Comparison of ENCODE assay signal across 6 cellular contexts in the genomic region with DNA sequence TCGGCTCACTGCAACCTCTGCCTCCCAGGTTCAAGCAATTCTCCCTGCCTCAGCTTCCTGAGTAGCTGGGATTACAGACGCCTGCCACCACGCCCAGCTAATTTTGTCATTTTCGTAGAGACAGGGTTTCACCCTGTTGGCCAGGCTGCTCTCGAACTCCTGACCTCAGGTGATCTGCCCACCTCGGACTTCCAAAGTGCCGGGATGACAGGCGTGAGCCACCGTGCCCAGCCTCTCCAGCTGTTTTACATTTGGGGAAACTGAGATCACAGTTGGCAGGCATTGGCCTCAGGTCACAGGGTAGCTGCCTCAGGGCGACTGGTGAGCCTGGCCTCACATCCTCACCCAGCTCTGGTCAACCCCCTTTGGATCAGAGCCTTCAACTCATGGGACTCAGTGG. TPM values are rescaled to one million over a fixed set of nuclear protein-coding genes. Genes with fewer than 3 reads are reported as not detected.
"Had no signal": no experiment of that assay in that cellular context is flagged by ENCODE, and none has a peak within 500 bp of the region (broad histone marks: within the 10 kb centered on the region; RNA-seq: fewer than 3 reads in every experiment).

No MANE protein-coding gene starts in this region.

RNA-seq across cellular contexts. Expression of a gene that starts 40.4 kb away (rescaled TPM):
- total RNA-seq: GM23248, H4, H7, HepG2, HFFc6, HT1080 had no signal

RNA-seq across cellular contexts. Expression of a gene that starts 58.7 kb away (rescaled TPM):
- total RNA-seq: GM23248, H4, H7, HepG2, HFFc6, HT1080 had no signal
